ENCODE assay signal across 1 cellular context in the genomic region with DNA sequence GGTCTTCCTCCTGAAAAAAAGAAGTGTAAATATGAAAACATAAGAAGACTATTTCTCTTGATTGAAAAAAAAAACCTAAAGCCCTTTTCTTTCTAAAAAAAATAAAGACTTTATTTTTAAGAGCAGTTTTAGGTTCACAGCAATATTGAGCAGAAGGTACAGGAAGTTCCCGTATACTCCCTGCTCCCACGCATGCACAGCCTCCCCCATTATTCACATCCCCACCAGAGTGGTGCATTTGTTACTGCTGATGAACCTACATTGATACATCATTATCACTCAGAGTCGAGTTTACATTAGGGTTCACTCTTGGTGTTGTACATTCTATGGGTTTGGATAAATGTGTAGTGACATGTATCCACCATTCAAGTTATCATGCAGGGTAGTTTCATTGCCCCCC.
TF ChIP-seq lines count a peak whose summit lies in the region.

No MANE protein-coding gene starts in this region.

TF ChIP-seq in K562, 482 proteins besides CTCF, POLR2A, EP300 and RAD21 (continued from another document):
- no peak for TF ChIP-seq FOXP4 (CRISPR knock-in tag; IDR thresholded peaks at IDR 0.05; ENCODE audit: borderline replicate concordance)
- no peak for TF ChIP-seq CBX8 (IDR thresholded peaks at IDR 0.05; ENCODE audit: borderline replicate concordance, extremely low read depth, low read depth, low read length, poor library complexity, severe bottlenecking)
- TF ChIP-seq PTTG1 (tag; IDR thresholded peaks at IDR 0.05; ENCODE audit: low read depth) = no peak
